Comparison of ENCODE assay signal across 8 cellular contexts in genomic region chr5:129664336-129664937, GRCh38.
DNase-seq lines count a peak whose midpoint lies in the region; ATAC-seq, FAIRE-seq and TF ChIP-seq lines count a peak whose summit lies in the region.

No MANE protein-coding gene starts in this region.

- in situ Hi-C loops in ACHN (cut with HindIII; ENCODE audit: low pct_ligation_motif_present, low pct_unique_long_range_greater_than_20kb, low sequenced_read_pairs) (no loop called here), K562 (cut with MboI) (no loop called here)

- BruUV-seq in OCI-LY7 (replicated peaks; lab: Mats Ljungman, UMichigan) (no TSS peak), K562 (replicated peaks; lab: Mats Ljungman, UMichigan) (no TSS peak)

- no peaks in the 10 kb centered on the region for H3K4me1 ChIP-seq in OCI-LY7 (ENCODE audit: insufficient read depth, low read length, poor library complexity, severe bottlenecking)
- no peaks in the 10 kb centered on the region for H3K4me1 ChIP-seq in K562 (replicated peaks in 1 of 2; ENCODE audit: control insufficient read depth in 2 of 2, insufficient read depth in 2 of 2, low read length in 2 of 2)
- H3K4me1 ChIP-seq in right lobe of liver: no peaks in the 10 kb centered on the region
- no peaks in the 10 kb centered on the region for H3K4me1 ChIP-seq in testis

- peak in 1 of 2 experiments; percentile 37; a peak in 2 of 4 replicates for TF ChIP-seq RAD21 in K562 (CRISPR knock-in tag; conservative IDR thresholded peaks at IDR 0.05 in 1 of 2, IDR thresholded peaks at IDR 0.05 in 1 of 2)

- H3K36me3 ChIP-seq in OCI-LY7 (ENCODE audit: insufficient read depth, low read length): no peaks in the 10 kb centered on the region
- no peaks in the 10 kb centered on the region for H3K36me3 ChIP-seq in K562 (ENCODE audit: control insufficient read depth, insufficient read depth, low read length)
- H3K36me3 ChIP-seq in right lobe of liver: no peaks in the 10 kb centered on the region
- H3K36me3 ChIP-seq in testis (ENCODE audit: low read depth, missing control alignments): no peaks in the 10 kb centered on the region

- DNase-seq in ACHN: peak; percentile 51
- DNase-seq in GM10248 (ENCODE audit: extremely low spot score): peak; percentile 18
- DNase-seq in OCI-LY7 (ENCODE audit: low spot score): peak; percentile 41
- DNase-seq in K562 (ENCODE audit: extremely low read depth in 1 of 4, low spot score in 3 of 4): peak; percentile 8 to 29 (median 26)
- peak in 2 of 3 donors; percentile 20 to 61 for DNase-seq in right lobe of liver
- peak; percentile 84 for DNase-seq in testis
- DNase-seq in Ammon's horn (ENCODE audit: low spot score): no peak

- H3K27me3 ChIP-seq in K562 (ENCODE audit: control insufficient read depth in 2 of 2, insufficient read depth in 2 of 2, low read length in 2 of 2): no peaks in the 10 kb centered on the region
- no peaks in the 10 kb centered on the region for H3K27me3 ChIP-seq in right lobe of liver
- no peaks in the 10 kb centered on the region for H3K27me3 ChIP-seq in testis

- 0% methylated on average over 3 of the region's 3 CpGs for WGBS in K562 (ENCODE audit: insufficient coverage, low coverage, missing lambda C conversion rate)
- WGBS in right lobe of liver (ENCODE audit: insufficient coverage, low coverage, low lambda C conversion rate, missing lambda C conversion rate): 19% methylated on average over 3 of the region's 3 CpGs
- 47 to 49% methylated on average over 3 of the region's 3 CpGs for WGBS in testis, 2 donors

- H4K20me1 ChIP-seq in OCI-LY7 (ENCODE audit: insufficient read depth, low read length): no peaks in the 10 kb centered on the region
- no peaks in the 10 kb centered on the region for H4K20me1 ChIP-seq in K562 (replicated peaks; ENCODE audit: control insufficient read depth, insufficient read depth, low read length)

- TF ChIP-seq POLR2A in K562 (conservative IDR thresholded peaks at IDR 0.05) (no peak), right lobe of liver (IDR thresholded peaks at IDR 0.05) (no peak), testis (IDR thresholded peaks at IDR 0.05) (no peak)

- no peaks in the 10 kb centered on the region for H3K9me1 ChIP-seq in K562 (ENCODE audit: control insufficient read depth, insufficient read depth, low read length)

- H3K79me2 ChIP-seq in OCI-LY7 (ENCODE audit: insufficient read depth, low read depth, low read length) (no peaks in the 10 kb centered on the region), K562 (ENCODE audit: control insufficient read depth, insufficient read depth, low read length) (no peaks in the 10 kb centered on the region)

- intact Hi-C loops in OCI-LY7 (cut with micrococcal nuclease; ENCODE audit: unreplicated experiment) (loop anchor here (5.0 kb wide), 1 partner anchor 103 kb away; no protein-coding TSS in a partner anchor), K562 (cut with micrococcal nuclease) (loop anchor here (5.0 kb wide), 1 partner anchor 1448 kb away; no protein-coding TSS in a partner anchor), right lobe of liver (cut with DNase I) (no loop called here), testis (cut with DNase I; ENCODE audit: low total_unique reads) (no loop called here)

- ATAC-seq in HG02642 (IDR thresholded peaks at IDR 0.05; ENCODE audit: poor library complexity, unreplicated experiment) (peak; percentile 72), K562 (no peak), right lobe of liver (peak; percentile 54 to 72 (median 66))

- TF ChIP-seq CTCF in GM10248 (IDR thresholded peaks at IDR 0.05; ENCODE audit: control extremely low read depth, extremely low read depth, low read depth, missing control alignments) (peak; percentile 67), OCI-LY7 (conservative IDR thresholded peaks at IDR 0.05; ENCODE audit: low read length) (peak; percentile 96), K562 (IDR thresholded peaks at IDR 0.05 in 2 of 3, conservative IDR thresholded peaks at IDR 0.05 in 1 of 3; ENCODE audit: insufficient read depth in 2 of 3, low read depth in 1 of 3, low read length in 3 of 3) (peak; percentile 19 to 46 (median 44); a peak in 4 of 6 replicates), right lobe of liver (IDR thresholded peaks at IDR 0.05) (peak; percentile 56 to 79 (median 77)), testis (IDR thresholded peaks at IDR 0.05) (peak; percentile 59 to 93 (median 64))

- H3K9me2 ChIP-seq in OCI-LY7 (ENCODE audit: insufficient read depth, low read length): no peaks in the 10 kb centered on the region

- no peaks in the 10 kb centered on the region for H3K9me3 ChIP-seq in OCI-LY7 (ENCODE audit: low read length)
- H3K9me3 ChIP-seq in K562 (replicated peaks; ENCODE audit: control insufficient read depth, insufficient read depth, low read depth, low read length): no peaks in the 10 kb centered on the region
- no peaks in the 10 kb centered on the region for H3K9me3 ChIP-seq in right lobe of liver
- H3K9me3 ChIP-seq in testis: no peaks in the 10 kb centered on the region

- H3K4me3 ChIP-seq in OCI-LY7 (ENCODE audit: low read depth, low read length, poor library complexity, severe bottlenecking): no peak overlapping the region
- no peak overlapping the region for H3K4me3 ChIP-seq in K562
- no peak overlapping the region for H3K4me3 ChIP-seq in right lobe of liver
- no peak overlapping the region for H3K4me3 ChIP-seq in testis

- no peak for FAIRE-seq in K562 (lab: Jason Lieb, UNC)

- no peak overlapping the region for H3K4me2 ChIP-seq in OCI-LY7 (ENCODE audit: low read length)
- no peak overlapping the region for H3K4me2 ChIP-seq in K562 (ENCODE audit: insufficient read depth, low read length)

- H2AFZ ChIP-seq in OCI-LY7 (ENCODE audit: low read length) (no peak overlapping the region), K562 (ENCODE audit: low read depth, low read length) (no peak overlapping the region)

- POLR2A ChIA-PET in GM10248 (lab: Yijun Ruan, JAX): no interaction called here
- POLR2A ChIA-PET in OCI-LY7 (lab: Charles Lee): interaction anchor here (0.6 kb wide), 2 partner anchors 289 to 774 kb away, joined by 3 read pairs; no protein-coding TSS in a partner anchor
- POLR2A ChIA-PET in K562 (lab: Yijun Ruan, JAX): no interaction called here

- no peak overlapping the region for H3K9ac ChIP-seq in K562 (ENCODE audit: insufficient read depth in 1 of 2, low read depth in 2 of 2, low read length in 2 of 2)

- TF ChIP-seq EP300 in K562 (IDR thresholded peaks at IDR 0.05; ENCODE audit: low read length): no peak

- H3K27ac ChIP-seq in OCI-LY7 (ENCODE audit: low read depth, low read length, poor library complexity, severe bottlenecking): no peak overlapping the region
- H3K27ac ChIP-seq in K562 (ENCODE audit: extremely low read depth, low read depth, low read length): no peak overlapping the region
- no peak overlapping the region for H3K27ac ChIP-seq in right lobe of liver
- H3K27ac ChIP-seq in testis: no peak overlapping the region

- CTCF ChIA-PET in GM10248 (lab: Yijun Ruan, JAX): interaction anchor here (0.7 to 2.5 kb wide), 17 partner anchors 10 to 189 kb away, joined by 3 to 19 read pairs (median 4); no protein-coding TSS in a partner anchor
- CTCF ChIA-PET in OCI-LY7 (lab: Charles Lee; ENCODE audit: unreplicated experiment): no interaction called here
- CTCF ChIA-PET in K562 (lab: Yijun Ruan, JAX; ENCODE audit: low intra/inter-chr PET ratio): no interaction called here

TF ChIP-seq in K562, 482 proteins besides CTCF, POLR2A, EP300 and RAD21:
- TF ChIP-seq TBP (optimal IDR thresholded peaks at IDR 0.05; ENCODE audit: low read depth, low read length): no peak
- no peak for TF ChIP-seq HDAC3 (IDR thresholded peaks at IDR 0.05; ENCODE audit: borderline replicate concordance, partially characterized antibody)
- TF ChIP-seq ZNF12 (CRISPR knock-in tag; IDR thresholded peaks at IDR 0.05): no peak
- TF ChIP-seq PTBP1 (IDR thresholded peaks at IDR 0.05; ENCODE audit: low read depth, low read length): no peak
- TF ChIP-seq POLR2B (IDR thresholded peaks at IDR 0.05; ENCODE audit: low read depth, partially characterized antibody): no peak
- TF ChIP-seq ZBTB9 (CRISPR knock-in tag; IDR thresholded peaks at IDR 0.05): peak; percentile 78; the same call in 1 of the 2 replicates
- TF ChIP-seq E2F3 (CRISPR knock-in tag; IDR thresholded peaks at IDR 0.05): no peak

Comparison
In these comparisons a context has a peak if more than half of its experiments do, and no peak if none do; other contexts are left out.
1. CTCF ChIP-seq: peak in every context shown above with its lines; median percentile 96 in OCI-LY7; 77 in right lobe of liver; 67 in GM10248; 64 in testis; 44 in K562.
2. intact Hi-C loops: an anchor here in OCI-LY7 (5.0 kb wide) and K562 (5.0 kb wide); none called in right lobe of liver and testis.